ENCODE assay signal across 10 cellular contexts in the genomic region with DNA sequence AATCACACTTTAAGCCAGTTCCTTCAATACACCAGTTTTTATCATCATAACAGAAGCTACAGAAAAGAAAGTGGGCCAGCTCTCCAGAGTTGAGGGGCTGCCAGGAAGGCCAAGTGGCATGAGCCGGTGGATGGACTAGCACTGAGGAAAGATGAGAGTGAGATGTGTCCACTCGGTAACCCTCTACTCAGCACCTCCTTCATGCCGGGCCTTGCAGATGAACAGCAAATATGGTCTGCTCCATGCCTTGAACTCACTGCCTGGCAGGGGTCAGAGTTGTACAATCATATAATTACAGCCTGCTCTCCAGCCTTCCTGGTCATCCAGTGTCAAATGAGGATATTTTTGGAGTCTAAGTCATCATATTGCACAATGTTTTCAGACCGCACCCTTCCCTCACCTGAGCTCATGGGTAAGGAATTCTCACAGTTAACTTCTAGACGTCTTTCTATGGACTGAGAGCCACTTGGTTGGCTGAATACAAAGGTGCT. TPM values are rescaled to one million over a fixed set of nuclear protein-coding genes. Genes with fewer than 3 reads are reported as not detected.
DNase-seq lines count a peak whose midpoint lies in the region; ATAC-seq and TF ChIP-seq lines count a peak whose summit lies in the region.
"Had no signal": no experiment of that assay in that cellular context is flagged by ENCODE, and none has a peak within 500 bp of the region (broad histone marks: within the 10 kb centered on the region; RNA-seq: fewer than 3 reads in every experiment).

No MANE protein-coding gene starts in this region.

- H3K9me3 Mint-ChIP-seq in Calu3 (ENCODE audit: low read depth, unreplicated experiment) (no peaks in the 10 kb centered on the region), neural crest cell (no peaks in the 10 kb centered on the region)
- H3K9me3 Mint-ChIP-seq: activated T-cell treated with anti-CD3 and anti-CD28 coated beads, Interleukin-2, amount 50 U/mL, for 72 hours had no signal

- H3K27me3 Mint-ChIP-seq in Calu3 (ENCODE audit: unreplicated experiment): no peaks in the 10 kb centered on the region
- peaks cover 27% of the 10 kb centered on the region for H3K27me3 Mint-ChIP-seq in neural crest cell (ENCODE audit: low read depth)

- ATAC-seq in HG03457 (IDR thresholded peaks at IDR 0.05; ENCODE audit: unreplicated experiment): no peak
- no peak for ATAC-seq in GM19455 (IDR thresholded peaks at IDR 0.05; ENCODE audit: unreplicated experiment)
- no peak for ATAC-seq in HG02938 (IDR thresholded peaks at IDR 0.05; ENCODE audit: unreplicated experiment)
- ATAC-seq: activated T-cell treated with anti-CD3 and anti-CD28 coated beads, Interleukin-2, amount 50 U/mL, for 72 hours had no signal

- BruUV-seq in Calu3 (replicated peaks; lab: Mats Ljungman, UMichigan): no TSS peak

- intact Hi-C loops in Calu3 (cut with micrococcal nuclease; ENCODE audit: unreplicated experiment): loop anchor here (1.0 to 2.0 kb wide), 2 partner anchors 50 to 71 kb away; no protein-coding TSS in a partner anchor

- H3K4me3 Mint-ChIP-seq in Calu3 (ENCODE audit: low read depth, unreplicated experiment): peak overlapping the region; percentile 39
- peak overlapping the region; percentile 15 for H3K4me3 Mint-ChIP-seq in neural crest cell
- H3K4me3 Mint-ChIP-seq: activated T-cell treated with anti-CD3 and anti-CD28 coated beads, Interleukin-2, amount 50 U/mL, for 72 hours had no signal

- CTCF ChIA-PET in Calu3 (lab: Charles Lee): interaction anchor here (0.6 to 1.8 kb wide), 14 partner anchors 9 to 243 kb away, joined by 3 to 17 read pairs (median 3); no protein-coding TSS in a partner anchor

- TF ChIP-seq CTCF in Calu3 (IDR thresholded peaks at IDR 0.05; ENCODE audit: unreplicated experiment) (no peak), neural crest cell (conservative IDR thresholded peaks at IDR 0.05) (no peak)

- DNase-seq in Calu3 (peak; percentile 77), NCI-H460 (ENCODE audit: extremely low read depth, low read depth) (peak; percentile 70), fibroblast of gingiva (ENCODE audit: low read depth) (peak; percentile 51), neural crest cell (ENCODE audit: low read depth, low spot score) (no peak), NCI-H2029 treated with DMSO at 0.1 percent for 48 hours (lab: John Stamatoyannopoulos, UW) (no peak)
- DNase-seq: activated T-cell treated with anti-CD3 and anti-CD28 coated beads, Interleukin-2, amount 50 U/mL, for 72 hours; hypothalamus had no signal

- H3K36me3 Mint-ChIP-seq in Calu3 (ENCODE audit: insufficient read depth, unreplicated experiment): peaks cover 50% of the 10 kb centered on the region
- peaks cover 3% of the 10 kb centered on the region for H3K36me3 Mint-ChIP-seq in neural crest cell (ENCODE audit: low read depth)

- H3K4me1 Mint-ChIP-seq in Calu3 (ENCODE audit: low read depth, unreplicated experiment): peaks cover 83% of the 10 kb centered on the region
- peaks cover 74% of the 10 kb centered on the region for H3K4me1 Mint-ChIP-seq in neural crest cell

- H3K27ac Mint-ChIP-seq in Calu3 (ENCODE audit: unreplicated experiment) (peak overlapping the region; percentile 84), neural crest cell (ENCODE audit: unreplicated experiment) (peak overlapping the region; percentile 81)
- H3K27ac Mint-ChIP-seq: activated T-cell treated with anti-CD3 and anti-CD28 coated beads, Interleukin-2, amount 50 U/mL, for 72 hours had no signal

RNA-seq across cellular contexts. Expression of a gene that starts 4.9 kb away (rescaled TPM):
- 42.4 and 55.2 TPM in 2 replicates for total RNA-seq in Calu3 (2022)
- total RNA-seq in NCI-H460 (2014; rRNA removed; shearing (Covaris generic)): 1.6 and 2.0 TPM in 2 replicates
- polyA plus RNA-seq in NCI-H460 (2014; cell fraction: nucleus; rRNA removed): 0.07 and 3.2 TPM in 2 replicates
- 11.3 and 13.3 TPM in 2 replicates for total RNA-seq in neural crest cell

Comparison
In these comparisons a context has a peak if more than half of its experiments do, and no peak if none do; other contexts are left out.
1. DNase-seq: peak in Calu3 (single experiment), NCI-H460 (single experiment) and fibroblast of gingiva (single experiment); none in neural crest cell (single experiment) and NCI-H2029 treated with DMSO at 0.1 percent for 48 hours (single experiment).